ENCODE assay signal across 8 cellular contexts in the genomic region with DNA sequence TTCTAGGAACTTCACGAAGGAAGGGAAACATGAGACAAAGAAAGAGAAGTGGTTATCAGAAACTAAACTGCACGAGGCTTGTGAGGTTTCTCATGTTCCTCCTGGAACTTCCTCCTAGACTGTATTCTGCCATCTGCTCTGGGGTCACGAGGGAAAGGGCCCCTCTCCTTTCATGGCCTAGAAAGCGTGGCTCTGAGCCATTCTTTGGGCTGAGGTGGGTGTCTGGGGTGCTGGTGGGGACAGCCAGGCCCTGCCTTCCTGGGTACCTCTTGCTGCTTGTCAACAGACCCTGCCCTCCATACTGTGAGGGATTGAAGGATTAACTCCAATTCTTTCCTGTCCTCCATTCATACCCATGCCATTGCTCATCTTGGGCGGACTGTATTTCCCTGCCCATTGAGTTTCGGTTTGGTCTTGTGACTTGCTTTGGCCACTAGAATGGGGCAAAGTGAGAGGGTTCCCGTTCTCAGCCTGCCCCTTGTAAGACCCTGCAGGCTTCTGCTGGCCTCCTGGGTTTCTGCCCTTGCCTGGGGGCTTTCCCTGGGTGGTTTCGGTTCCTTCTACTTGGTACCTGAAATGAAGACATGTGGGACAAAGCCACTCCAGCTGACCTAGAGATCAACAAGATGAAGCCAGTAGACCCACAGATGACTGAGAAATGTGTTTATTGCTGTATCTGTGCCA. TPM values are rescaled to one million over a fixed set of nuclear protein-coding genes. Genes with fewer than 3 reads are reported as not detected.
DNase-seq lines count a peak whose midpoint lies in the region; ATAC-seq and TF ChIP-seq lines count a peak whose summit lies in the region.

No MANE protein-coding gene starts in this region.

- H3K27ac ChIP-seq in lower lobe of right lung, result peak overlapping the region; percentile 20

- peak; percentile 81 to 87 for DNase-seq in Kasumi-1 (lab: John Stamatoyannopoulos, UW)
- no peak for DNase-seq in lower lobe of right lung
- no peak for DNase-seq in COLO829 (ENCODE audit: low spot score)
- DNase-seq in T-helper 2 cell treated with Interferon-gamma antibody and Interleukin-4, amounts not matched to agents 5 μg/mL and 100 μg/mL, for 36 hours (ENCODE audit: low spot score), result no peak
- DNase-seq in activated naive CD4-positive, alpha-beta T cell treated with Interleukin-2 at 50 U/mL for 16 hours, result no peak
- DNase-seq in islet precursor cell, result no peak

- intact Hi-C loops in lower lobe of right lung (cut with DNase I), result no loop called here

- ATAC-seq in GM18520 (IDR thresholded peaks at IDR 0.05; ENCODE audit: unreplicated experiment) (peak; percentile 89), GM21737 (IDR thresholded peaks at IDR 0.05; ENCODE audit: unreplicated experiment) (peak; percentile 83), lower lobe of right lung (peak; percentile 68 to 72)

- no peak overlapping the region for H3K4me3 ChIP-seq in lower lobe of right lung

- no peaks in the 10 kb centered on the region for H3K9me3 Mint-ChIP-seq in T-helper 2 cell treated with Interferon-gamma antibody and Interleukin-4, amounts not matched to agents 5 μg/mL and 100 μg/mL, for 36 hours

- H3K4me1 ChIP-seq in lower lobe of right lung, result peaks cover 14% of the 10 kb centered on the region

- peaks cover 2% of the 10 kb centered on the region for H3K36me3 Mint-ChIP-seq in T-helper 2 cell treated with Interferon-gamma antibody and Interleukin-4, amounts not matched to agents 5 μg/mL and 100 μg/mL, for 36 hours (ENCODE audit: low read depth)

- peaks cover 1% of the 10 kb centered on the region for H3K9me3 ChIP-seq in lower lobe of right lung

- H3K27me3 Mint-ChIP-seq in T-helper 2 cell treated with Interferon-gamma antibody and Interleukin-4, amounts not matched to agents 5 μg/mL and 100 μg/mL, for 36 hours (ENCODE audit: low read depth), result no peaks in the 10 kb centered on the region

- H3K4me1 Mint-ChIP-seq in T-helper 2 cell treated with Interferon-gamma antibody and Interleukin-4, amounts not matched to agents 5 μg/mL and 100 μg/mL, for 36 hours (ENCODE audit: low read depth), result peaks cover 55% of the 10 kb centered on the region

- H3K4me3 Mint-ChIP-seq in T-helper 2 cell treated with Interferon-gamma antibody and Interleukin-4, amounts not matched to agents 5 μg/mL and 100 μg/mL, for 36 hours, result no peak overlapping the region

- H3K36me3 ChIP-seq in lower lobe of right lung, result no peaks in the 10 kb centered on the region

- TF ChIP-seq CTCF in lower lobe of right lung (IDR thresholded peaks at IDR 0.05), result no peak

- H3K27ac Mint-ChIP-seq in T-helper 2 cell treated with Interferon-gamma antibody and Interleukin-4, amounts not matched to agents 5 μg/mL and 100 μg/mL, for 36 hours, result no peak overlapping the region

- no peaks in the 10 kb centered on the region for H3K27me3 ChIP-seq in lower lobe of right lung (ENCODE audit: low read depth)

RNA-seq across cellular contexts. Expression of a gene that starts 14.9 kb away (rescaled TPM):
- 44.4 TPM for total RNA-seq in lower lobe of right lung

RNA-seq across cellular contexts. Expression of a gene that starts 56.4 kb away (rescaled TPM):
- 4.5 TPM for total RNA-seq in lower lobe of right lung

Comparison
In these comparisons a context has a peak if more than half of its experiments do, and no peak if none do; other contexts are left out.
1. DNase-seq: peak in Kasumi-1 (2 of 2); none in lower lobe of right lung (single experiment), COLO829 (single experiment), T-helper 2 cell treated with Interferon-gamma antibody and Interleukin-4, amounts not matched to agents 5 μg/mL and 100 μg/mL, for 36 hours (single experiment), activated naive CD4-positive, alpha-beta T cell treated with Interleukin-2 at 50 U/mL for 16 hours (single experiment) and islet precursor cell (single experiment).
2. Peak in every context shown above with its lines, with median percentiles within 50 percentile points of each other: ATAC-seq.